ENCODE assay signal across 1 cellular context in genomic region chr18:58687871-58688308, GRCh38.
TF ChIP-seq lines count a peak whose summit lies in the region.

No MANE protein-coding gene starts in this region.

TF ChIP-seq in HepG2, 621 proteins besides CTCF, POLR2A, EP300 and RAD21 (continued from another document):
- TF ChIP-seq ZBTB2 (CRISPR knock-in tag; IDR thresholded peaks at IDR 0.05; ENCODE audit: low read depth) (no peak), NCOR1 (IDR thresholded peaks at IDR 0.05; ENCODE audit: borderline replicate concordance, low read length) (no peak), ZNF740 (CRISPR knock-in tag; IDR thresholded peaks at IDR 0.05) (no peak), CEBPZ (IDR thresholded peaks at IDR 0.05; ENCODE audit: low read length) (no peak), FOXO1 (CRISPR knock-in tag; IDR thresholded peaks at IDR 0.05) (no peak), SOX5 (CRISPR knock-in tag; IDR thresholded peaks at IDR 0.05; ENCODE audit: borderline replicate concordance) (no peak), ZNF879 (CRISPR knock-in tag; IDR thresholded peaks at IDR 0.05) (no peak), ZBTB40 (IDR thresholded peaks at IDR 0.05) (no peak), ZBTB40 (CRISPR knock-in tag; IDR thresholded peaks at IDR 0.05) (no peak), ONECUT2 (CRISPR knock-in tag; IDR thresholded peaks at IDR 0.05) (no peak), ISL2 (CRISPR knock-in tag; IDR thresholded peaks at IDR 0.05) (no peak)
